1 cellular context compared by ENCODE assay signal in genomic region chr5:157383151-157383810, GRCh38.
TF ChIP-seq lines count a peak whose summit lies in the region.

No MANE protein-coding gene starts in this region.

TF ChIP-seq in WTC11, 78 proteins besides CTCF, POLR2A, EP300 and RAD21 (continued from another document):
- TF ChIP-seq ATF6 (CRISPR knock-in tag; IDR thresholded peaks at IDR 0.05) (no peak), FOXK1 (CRISPR knock-in tag; IDR thresholded peaks at IDR 0.05) (no peak)
